ENCODE assay signal across 7 cellular contexts in the genomic region with DNA sequence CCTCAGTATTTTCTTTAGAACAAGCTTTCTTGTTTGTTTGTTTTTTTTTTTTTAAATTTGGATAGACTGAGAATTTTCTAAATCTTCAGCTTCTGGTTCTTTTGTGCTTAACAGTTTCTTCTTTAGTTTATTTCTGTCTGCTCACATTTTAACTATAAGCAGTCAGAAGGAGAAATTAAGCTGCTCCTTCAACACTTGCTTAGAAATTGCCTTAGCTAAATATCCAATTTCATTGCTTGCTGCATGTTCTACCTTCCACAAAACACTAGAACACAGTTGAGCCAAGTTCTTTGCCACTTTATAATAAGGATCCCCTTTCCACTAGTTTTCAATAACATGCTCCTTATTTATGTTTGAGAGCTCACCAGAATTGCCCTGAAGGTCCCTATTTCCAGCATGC.
"Had no signal": no experiment of that assay in that cellular context is flagged by ENCODE, and none has a peak within 500 bp of the region (broad histone marks: within the 10 kb centered on the region; RNA-seq: fewer than 3 reads in every experiment).

No MANE protein-coding gene starts in this region.

- ATAC-seq: GM12878 had no signal

- H3K4me3 ChIP-seq: GM12878 had no signal

- FAIRE-seq: G401.6, GM12878, GM12891, GM12892, GM19239 had no signal

- DNase-seq: GDM1, GF-D8 had no signal
